9 cellular contexts compared by ENCODE assay signal in the genomic region with DNA sequence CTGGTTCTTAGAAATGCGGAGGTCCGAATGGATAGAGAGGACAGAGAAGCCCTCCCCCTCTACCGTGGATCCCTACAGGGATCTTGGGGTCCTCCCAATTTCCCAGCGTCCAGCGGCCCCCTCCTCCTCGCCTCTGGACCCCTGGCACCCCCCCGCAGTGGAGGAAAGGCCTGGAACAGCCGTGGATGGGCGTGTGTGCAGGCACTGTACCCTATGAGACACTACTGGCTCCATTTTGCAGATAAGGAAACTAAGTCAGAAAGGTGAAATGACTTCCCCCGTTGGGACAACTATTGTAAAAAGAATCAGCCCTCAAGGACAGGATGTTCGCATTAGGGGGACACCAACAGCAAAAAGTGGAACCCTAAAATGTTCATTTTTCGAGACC. TPM values are rescaled to one million over a fixed set of nuclear protein-coding genes. Genes with fewer than 3 reads are reported as not detected.
DNase-seq lines count a peak whose midpoint lies in the region; ATAC-seq, FAIRE-seq and TF ChIP-seq lines count a peak whose summit lies in the region.
"Had no signal": no experiment of that assay in that cellular context is flagged by ENCODE, and none has a peak within 500 bp of the region (broad histone marks: within the 10 kb centered on the region; RNA-seq: fewer than 3 reads in every experiment).

No MANE protein-coding gene starts in this region.

- FAIRE-seq in K562 (lab: Jason Lieb, UNC) = no peak
- FAIRE-seq: islet of Langerhans had no signal

- intact Hi-C loops in K562 (cut with micrococcal nuclease) = no loop called here

- POLR2A ChIA-PET in K562 (lab: Yijun Ruan, JAX) = no interaction called here

- no peak for ATAC-seq in activated T-cell treated with anti-CD3 and anti-CD28 coated beads, Interleukin-2, amount 50 U/mL, for 4 hours
- ATAC-seq in K562 = no peak
- ATAC-seq in lung (ENCODE audit: insufficient read depth, low FRiP score) = no peak
- no peak for ATAC-seq in GM21717 (IDR thresholded peaks at IDR 0.05; ENCODE audit: unreplicated experiment)

- no TSS peak for BruUV-seq in K562 (replicated peaks; lab: Mats Ljungman, UMichigan)

- H3K4me3 Mint-ChIP-seq in activated T-cell treated with anti-CD3 and anti-CD28 coated beads, Interleukin-2, amount 50 U/mL, for 4 hours = peak overlapping the region; percentile 73

- no peak for TF ChIP-seq POLR2A in K562 (conservative IDR thresholded peaks at IDR 0.05)

- no peak for DNase-seq in activated T-cell treated with anti-CD3 and anti-CD28 coated beads, Interleukin-2, amount 50 U/mL, for 4 hours
- DNase-seq in activated T-cell treated with anti-CD3 and anti-CD28 coated beads, Interleukin-2, amount 50 U/mL, for 1 hour = no peak
- DNase-seq in K562 (ENCODE audit: extremely low read depth in 1 of 4, low spot score in 3 of 4) (no peak), lung (ENCODE audit: low spot score) (no peak), hepatic stellate cell (ENCODE audit: low spot score) (no peak)
- DNase-seq in NK-92 treated with Interleukin-12 subunit alpha and Interleukin-12 subunit beta, amount 100 ng/mL, for 24 hours (lab: John Stamatoyannopoulos, UW) = no peak

- H3K9me3 Mint-ChIP-seq in activated T-cell treated with anti-CD3 and anti-CD28 coated beads, Interleukin-2, amount 50 U/mL, for 4 hours = no peaks in the 10 kb centered on the region

- H3K36me3 Mint-ChIP-seq in activated T-cell treated with anti-CD3 and anti-CD28 coated beads, Interleukin-2, amount 50 U/mL, for 4 hours (ENCODE audit: insufficient read depth) = peaks cover 1% of the 10 kb centered on the region

- TF ChIP-seq RAD21 in K562 (CRISPR knock-in tag; conservative IDR thresholded peaks at IDR 0.05 in 1 of 2, IDR thresholded peaks at IDR 0.05 in 1 of 2) = no peak

- no peaks in the 10 kb centered on the region for H3K27me3 Mint-ChIP-seq in activated T-cell treated with anti-CD3 and anti-CD28 coated beads, Interleukin-2, amount 50 U/mL, for 4 hours (ENCODE audit: low read depth)

- peak overlapping the region in 1 of 2 experiments; percentile 86; a peak in 1 of 4 replicates for H3K9ac ChIP-seq in K562 (ENCODE audit: insufficient read depth in 1 of 2, low read depth in 2 of 2, low read length in 2 of 2)

- no peaks in the 10 kb centered on the region for H3K36me3 ChIP-seq in K562 (ENCODE audit: control insufficient read depth, insufficient read depth, low read length)
- no peaks in the 10 kb centered on the region for H3K36me3 ChIP-seq in lung (ENCODE audit: control insufficient read depth in 2 of 2, insufficient read depth in 2 of 2, low read length in 2 of 2)
- H3K36me3 ChIP-seq in thymus (ENCODE audit: control insufficient read depth, insufficient read depth) = no peaks in the 10 kb centered on the region

- peaks cover 16 to 28% of the 10 kb centered on the region in 2 experiments for H3K4me1 ChIP-seq in K562 (replicated peaks in 1 of 2; ENCODE audit: control insufficient read depth in 2 of 2, insufficient read depth in 2 of 2, low read length in 2 of 2)
- H3K4me1 ChIP-seq in lung (ENCODE audit: control insufficient read depth in 2 of 2, insufficient read depth in 2 of 2, low read length in 2 of 2) = peaks cover 2 to 10% of the 10 kb centered on the region in 2 donors
- peaks cover 3% of the 10 kb centered on the region for H3K4me1 ChIP-seq in thymus (ENCODE audit: control insufficient read depth, insufficient read depth, low read length)

- H3K4me2 ChIP-seq in K562 (ENCODE audit: insufficient read depth, low read length) = peak overlapping the region; percentile 78

- H3K4me1 Mint-ChIP-seq in activated T-cell treated with anti-CD3 and anti-CD28 coated beads, Interleukin-2, amount 50 U/mL, for 4 hours (ENCODE audit: low read depth) = peaks cover 42% of the 10 kb centered on the region

- CTCF ChIA-PET in K562 (lab: Yijun Ruan, JAX; ENCODE audit: low intra/inter-chr PET ratio) = no interaction called here

- TF ChIP-seq EP300 in K562 (IDR thresholded peaks at IDR 0.05; ENCODE audit: low read length) = no peak

- no peak overlapping the region for H3K27ac ChIP-seq in K562 (ENCODE audit: extremely low read depth, low read depth, low read length)
- peak overlapping the region; percentile 74 to 84 for H3K27ac ChIP-seq in lung (ENCODE audit: low read depth in 1 of 2, low read length in 1 of 2)
- peak overlapping the region; percentile 81 for H3K27ac ChIP-seq in thymus (ENCODE audit: low read depth)

- H3K9me3 ChIP-seq in K562 (replicated peaks; ENCODE audit: control insufficient read depth, insufficient read depth, low read depth, low read length) = no peaks in the 10 kb centered on the region
- H3K9me3 ChIP-seq in lung (ENCODE audit: control insufficient read depth in 2 of 2, insufficient read depth in 1 of 2, low read length in 1 of 2) = no peaks in the 10 kb centered on the region
- H3K9me3 ChIP-seq in thymus (ENCODE audit: control insufficient read depth) = no peaks in the 10 kb centered on the region

- 0 out of 2 replicates have a peak overlapping the region, but pooled peaks have one; percentile 62 for H3K4me3 ChIP-seq in K562
- no peak overlapping the region for H3K4me3 ChIP-seq in lung
- H3K4me3 ChIP-seq in thymus (ENCODE audit: low read length) = peak overlapping the region; percentile 99

- H3K27me3 ChIP-seq in K562 (ENCODE audit: control insufficient read depth in 2 of 2, insufficient read depth in 2 of 2, low read length in 2 of 2) = peaks cover 6 to 30% of the 10 kb centered on the region in 2 experiments; a peak in 4 of 5 replicates
- H3K27me3 ChIP-seq in lung (ENCODE audit: control insufficient read depth, insufficient read depth) = no peaks in the 10 kb centered on the region
- H3K27me3 ChIP-seq in thymus (ENCODE audit: control insufficient read depth, insufficient read depth) = no peaks in the 10 kb centered on the region

- in situ Hi-C loops in K562 (cut with MboI) = no loop called here

- H2AFZ ChIP-seq in K562 (ENCODE audit: low read depth, low read length) = peak overlapping the region; percentile 81; the same call in 1 of the 2 replicates

- H3K79me2 ChIP-seq in K562 (ENCODE audit: control insufficient read depth, insufficient read depth, low read length) = peaks cover 20% of the 10 kb centered on the region

- H4K20me1 ChIP-seq in K562 (replicated peaks; ENCODE audit: control insufficient read depth, insufficient read depth, low read length) = peaks cover 4% of the 10 kb centered on the region; the same call in 1 of the 2 replicates

- no peaks in the 10 kb centered on the region for H3K9me1 ChIP-seq in K562 (ENCODE audit: control insufficient read depth, insufficient read depth, low read length)

- no peak for TF ChIP-seq CTCF in K562 (IDR thresholded peaks at IDR 0.05 in 2 of 3, conservative IDR thresholded peaks at IDR 0.05 in 1 of 3; ENCODE audit: insufficient read depth in 2 of 3, low read depth in 1 of 3, low read length in 3 of 3)
- no peak for TF ChIP-seq CTCF in lung (IDR thresholded peaks at IDR 0.05; ENCODE audit: control extremely low read depth, extremely low read depth)

- WGBS in K562 (ENCODE audit: insufficient coverage, low coverage, missing lambda C conversion rate) = 7% methylated on average over 12 of the region's 12 CpGs
- 32 to 38% methylated on average over 12 of the region's 12 CpGs for WGBS in lung, 2 donors
- 53% methylated on average over 12 of the region's 12 CpGs for WGBS in thymus

TF ChIP-seq in K562, 482 proteins besides CTCF, POLR2A, EP300 and RAD21:
- TF ChIP-seq ZBTB1 (CRISPR knock-in tag; IDR thresholded peaks at IDR 0.05; ENCODE audit: borderline replicate concordance, low read depth) (0 out of 2 replicates have a peak, but pooled peaks have one; percentile 67), LCOR (CRISPR knock-in tag; IDR thresholded peaks at IDR 0.05) (peak; percentile 27; the same call in 1 of the 2 replicates), CBX1 (IDR thresholded peaks at IDR 0.05; ENCODE audit: low read depth) (peak; percentile 40; the same call in 1 of the 2 replicates), ZNF77 (CRISPR knock-in tag; IDR thresholded peaks at IDR 0.05) (no peak), RBBP5 (IDR thresholded peaks at IDR 0.05; ENCODE audit: borderline replicate concordance, insufficient read depth, low read length, poor library complexity, severe bottlenecking) (peak; percentile 9), ZNF253 (CRISPR knock-in tag; conservative IDR thresholded peaks at IDR 0.05) (no peak), RBM25 (IDR thresholded peaks at IDR 0.05; ENCODE audit: low read depth, low read length, severe bottlenecking) (peak; percentile 67), STAT5B (CRISPR knock-in tag; IDR thresholded peaks at IDR 0.05) (no peak), ZEB2 (IDR thresholded peaks at IDR 0.05) (no peak), BCOR (IDR thresholded peaks at IDR 0.05) (peak; percentile 67), SREBF1 (IDR thresholded peaks at IDR 0.05; ENCODE audit: borderline replicate concordance, low read depth, low read length) (no peak), KDM1A (IDR thresholded peaks at IDR 0.05) (0 out of 4 replicates have a peak, but pooled peaks of 1 of the 2 experiments have one; percentile 45)

RNA-seq across cellular contexts. Expression of gene CLSTN1, which starts 0.9 kb away (rescaled TPM):
- total RNA-seq in activated T-cell treated with anti-CD3 and anti-CD28 coated beads, Interleukin-2, amount 50 U/mL, for 4 hours = 10 to 100 TPM; 34.4 to 38.5 (median 34.6) TPM
- total RNA-seq in K562 (2011; cell fraction: chromatin; rRNA removed; ENCODE audit: low replicate concordance) = 28.6 and 38.8 TPM in 2 replicates
- 33.0 and 36.4 TPM in 2 replicates for total RNA-seq in K562 (2011; cell fraction: nucleolus; rRNA removed)
- total RNA-seq in K562 (2011; cell fraction: nucleoplasm; rRNA removed) = 31.8 and 34.3 TPM in 2 replicates
- total RNA-seq in K562 (2014; rRNA removed) = 13.9 and 19.7 TPM in 2 replicates
- total RNA-seq in K562 (2014; rRNA removed; fragmentation: Illumina TruSeq; extraction: Trizol) = 8.6 and 10.0 TPM in 2 replicates
- 13.3 and 13.5 TPM in 2 replicates for total RNA-seq in K562 (2015; rRNA removed; fragmentation: Illumina TruSeq; extraction: Trizol)
- total RNA-seq in K562 (2021) = 32.5 TPM in 2 replicates
- 3.7 and 6.1 TPM in 2 replicates for polyA plus RNA-seq in K562 (2011; rRNA removed)
- polyA plus RNA-seq in K562 (2011; cell fraction: cytosol; rRNA removed) = 4.9 and 6.7 TPM in 2 replicates
- 8.9 and 10.5 TPM in 2 replicates for polyA plus RNA-seq in K562 (2011; cell fraction: nucleus; rRNA removed)
- polyA plus RNA-seq in K562 (2012) = 28.2 and 42.9 TPM in 2 replicates
- polyA plus RNA-seq in K562 (2014; fragmentation: Illumina TruSeq; extraction: Trizol) = 23.9 and 26.8 TPM in 2 replicates
- polyA plus RNA-seq in K562 (2014; fragmentation: Nextera tagmentation; extraction: Ambion mirVana) = 1 to 10 TPM; 1.1 to 1.6 TPM
- polyA plus RNA-seq in K562 (2014; rRNA removed) = 12.5 and 13.8 TPM in 2 replicates
- 5.4 and 5.5 TPM in 2 replicates for polyA minus RNA-seq in K562 (2011; rRNA and poly(A)+ RNA removed)
- polyA minus RNA-seq in K562 (2011; cell fraction: cytosol; rRNA and poly(A)+ RNA removed) = 11.1 and 17.9 TPM in 2 replicates
- 2.8 and 4.9 TPM in 2 replicates for polyA minus RNA-seq in K562 (2011; cell fraction: nucleus; rRNA and poly(A)+ RNA removed)
- total RNA-seq in lung = 10 to 100 TPM; 85.7 to 88.0 TPM
- 10 to 100 TPM; 37.1 to 37.9 TPM for polyA plus RNA-seq in lung
- 63.1 TPM for polyA plus RNA-seq in thymus
